Comparison of ENCODE assay signal across 11 cellular contexts in genomic region chr7:142376356-142376997, GRCh38.
DNase-seq lines count a peak whose midpoint lies in the region; ATAC-seq, FAIRE-seq and TF ChIP-seq lines count a peak whose summit lies in the region.
"Had no signal": no experiment of that assay in that cellular context is flagged by ENCODE, and none has a peak within 500 bp of the region (broad histone marks: within the 10 kb centered on the region; RNA-seq: fewer than 3 reads in every experiment).

No MANE protein-coding gene starts in this region.

- no peak overlapping the region for H3K4me3 ChIP-seq in pancreas
- H3K4me3 ChIP-seq: esophagus muscularis mucosa had no signal

- H3K27me3 ChIP-seq in pancreas: no peaks in the 10 kb centered on the region
- H3K27me3 ChIP-seq: esophagus muscularis mucosa had no signal

- H3K4me1 ChIP-seq in pancreas: peaks cover 0 to 5% (median 0%) of the 10 kb centered on the region in 3 donors

- no peaks in the 10 kb centered on the region for H3K36me3 Mint-ChIP-seq in activated CD4-positive, alpha-beta T cell treated with anti-CD3 and anti-CD28 coated beads, Interleukin-2, amount 10 ng/mL, durations not matched to agents 24 days and 14 days (ENCODE audit: low read depth)
- H3K36me3 Mint-ChIP-seq: activated naive CD4-positive, alpha-beta T cell treated with anti-CD3 and anti-CD28 coated beads, Interleukin-2, amount 50 U/mL, for 24 hours; memory B cell had no signal

- intact Hi-C loops in pancreas (cut with DNase I): no loop called here
- intact Hi-C loops in activated CD4-positive, alpha-beta T cell treated with anti-CD3 and anti-CD28 coated beads, Interleukin-2, amount 10 ng/mL, durations not matched to agents 24 days and 14 days (cut with micrococcal nuclease): no loop called here

- peak; percentile 55 to 78 (median 68) for ATAC-seq in pancreas

- no peak overlapping the region for H3K27ac Mint-ChIP-seq in activated CD4-positive, alpha-beta T cell treated with anti-CD3 and anti-CD28 coated beads, Interleukin-2, amount 10 ng/mL, durations not matched to agents 24 days and 14 days
- H3K27ac Mint-ChIP-seq: activated naive CD4-positive, alpha-beta T cell treated with anti-CD3 and anti-CD28 coated beads, Interleukin-2, amount 50 U/mL, for 24 hours; memory B cell had no signal

- no peaks in the 10 kb centered on the region for H3K36me3 ChIP-seq in pancreas
- H3K36me3 ChIP-seq: esophagus muscularis mucosa had no signal

- peaks cover 23% of the 10 kb centered on the region for H3K27me3 Mint-ChIP-seq in activated CD4-positive, alpha-beta T cell treated with anti-CD3 and anti-CD28 coated beads, Interleukin-2, amount 10 ng/mL, durations not matched to agents 24 days and 14 days

- H3K9me3 ChIP-seq in pancreas: no peaks in the 10 kb centered on the region
- H3K9me3 ChIP-seq: esophagus muscularis mucosa had no signal

- WGBS in pancreas, 2 donors: 39 to 58% methylated on average over 6 of the region's 6 CpGs

- no peaks in the 10 kb centered on the region for H3K4me1 Mint-ChIP-seq in activated CD4-positive, alpha-beta T cell treated with anti-CD3 and anti-CD28 coated beads, Interleukin-2, amount 10 ng/mL, durations not matched to agents 24 days and 14 days
- H3K4me1 Mint-ChIP-seq: memory B cell had no signal

- DNase-seq in EL: peak; percentile 19
- peak; percentile 79 to 87 for DNase-seq in Kasumi-1 (lab: John Stamatoyannopoulos, UW)
- DNase-seq in dermis blood vessel endothelial cell: peak; percentile 76
- DNase-seq in pancreas: no peak
- DNase-seq in occipital lobe (lab: John Stamatoyannopoulos, UW): no peak
- DNase-seq in NCI-H1105 treated with DMSO at 0.1 percent for 48 hours (lab: John Stamatoyannopoulos, UW): no peak
- no peak for DNase-seq in glomerular visceral epithelial cell (ENCODE audit: extremely low spot score)
- no peak for DNase-seq in activated CD4-positive, alpha-beta T cell treated with anti-CD3 and anti-CD28 coated beads, Interleukin-2, amount 10 ng/mL, durations not matched to agents 24 days and 14 days

- H3K27ac ChIP-seq in pancreas: no peak overlapping the region
- H3K27ac ChIP-seq: esophagus muscularis mucosa had no signal

- no peak overlapping the region for H3K4me3 Mint-ChIP-seq in activated CD4-positive, alpha-beta T cell treated with anti-CD3 and anti-CD28 coated beads, Interleukin-2, amount 10 ng/mL, durations not matched to agents 24 days and 14 days
- H3K4me3 Mint-ChIP-seq: activated naive CD4-positive, alpha-beta T cell treated with anti-CD3 and anti-CD28 coated beads, Interleukin-2, amount 50 U/mL, for 24 hours; memory B cell had no signal

- no peak for TF ChIP-seq CTCF in pancreas (IDR thresholded peaks at IDR 0.05)

- H3K9me3 Mint-ChIP-seq in activated CD4-positive, alpha-beta T cell treated with anti-CD3 and anti-CD28 coated beads, Interleukin-2, amount 10 ng/mL, durations not matched to agents 24 days and 14 days: no peaks in the 10 kb centered on the region
- H3K9me3 Mint-ChIP-seq: activated naive CD4-positive, alpha-beta T cell treated with anti-CD3 and anti-CD28 coated beads, Interleukin-2, amount 50 U/mL, for 24 hours; memory B cell had no signal

- no peak for FAIRE-seq in pancreas (lab: Jason Lieb, UNC)

Comparison
In these comparisons a context has a peak if more than half of its experiments do, and no peak if none do; other contexts are left out.
1. DNase-seq: peak in EL (single experiment), Kasumi-1 (2 of 2) and dermis blood vessel endothelial cell (single experiment); none in pancreas (0 of 6), occipital lobe (single experiment), NCI-H1105 treated with DMSO at 0.1 percent for 48 hours (single experiment), glomerular visceral epithelial cell (single experiment) and activated CD4-positive, alpha-beta T cell treated with anti-CD3 and anti-CD28 coated beads, Interleukin-2, amount 10 ng/mL, durations not matched to agents 24 days and 14 days (single experiment).